In genomic region chr6:127403636-127404035, GRCh38 we compare ENCODE assay signal across 10 cellular contexts. TPM values are rescaled to one million over a fixed set of nuclear protein-coding genes. Genes with fewer than 3 reads are reported as not detected.
DNase-seq lines count a peak whose midpoint lies in the region; ATAC-seq and TF ChIP-seq lines count a peak whose summit lies in the region.
"Had no signal": no experiment of that assay in that cellular context is flagged by ENCODE, and none has a peak within 500 bp of the region (broad histone marks: within the 10 kb centered on the region; RNA-seq: fewer than 3 reads in every experiment).

No MANE protein-coding gene starts in this region.

- ATAC-seq in GM18868 (IDR thresholded peaks at IDR 0.05; ENCODE audit: unreplicated experiment) (peak; percentile 88), GM21529 (IDR thresholded peaks at IDR 0.05; ENCODE audit: unreplicated experiment) (peak; percentile 83), HG03354 (IDR thresholded peaks at IDR 0.05; ENCODE audit: poor library complexity, severe bottlenecking, unreplicated experiment) (peak; percentile 78), foreskin keratinocyte (peak; percentile 12)
- ATAC-seq: HepG2 had no signal

- H3K27ac ChIP-seq in foreskin keratinocyte, result no peak overlapping the region

- intact Hi-C loops in CD14-positive monocyte (cut with micrococcal nuclease), result no loop called here

- H3K4me1 ChIP-seq in foreskin keratinocyte, result peaks cover 14% of the 10 kb centered on the region

- H3K9me3 Mint-ChIP-seq in CD14-positive monocyte, result peaks cover 2 to 8% (median 6%) of the 10 kb centered on the region in 7 donors

- H3K27me3 Mint-ChIP-seq in CD14-positive monocyte (ENCODE audit: low read depth in 3 of 3), result peaks cover 0 to 1% (median 0%) of the 10 kb centered on the region in 3 donors

- TF ChIP-seq CTCF in foreskin keratinocyte (conservative IDR thresholded peaks at IDR 0.05) (no peak), CD14-positive monocyte (IDR thresholded peaks at IDR 0.05) (no peak)

- peak overlapping the region in 1 of 7 donors; percentile 16 for H3K27ac Mint-ChIP-seq in CD14-positive monocyte

- no peak overlapping the region for H3K4me3 Mint-ChIP-seq in CD14-positive monocyte

- H3K36me3 Mint-ChIP-seq in CD14-positive monocyte, result no peaks in the 10 kb centered on the region

- no peaks in the 10 kb centered on the region for H3K27me3 ChIP-seq in foreskin keratinocyte

- H3K4me1 Mint-ChIP-seq in CD14-positive monocyte, result peaks cover 9% of the 10 kb centered on the region

- no peak for DNase-seq in foreskin keratinocyte
- DNase-seq in globus pallidus (ENCODE audit: low spot score), result no peak
- DNase-seq in effector CD8-positive, alpha-beta T cell (lab: John Stamatoyannopoulos, UW), result no peak
- no peak for DNase-seq in CD14-positive monocyte (ENCODE audit: low spot score)
- DNase-seq in NCI-H2196 treated with DMSO at 0.1 percent for 48 hours (lab: John Stamatoyannopoulos, UW; ENCODE audit: unreplicated experiment), result no peak
- DNase-seq: cortex of kidney had no signal

RNA-seq across cellular contexts. Expression of gene KIAA0408, which starts 55.6 kb away (rescaled TPM):
- total RNA-seq in foreskin keratinocyte, result 0.03 TPM in 1 of 2 replicates, not detected in the other
- polyA plus RNA-seq in foreskin keratinocyte, result not detected in 2 replicates
- not detected for polyA plus RNA-seq in CD14-positive monocyte
- total RNA-seq: HepG2 had no signal
- polyA plus RNA-seq: HepG2 had no signal

Comparison
In these comparisons a context has a peak if more than half of its experiments do, and no peak if none do; other contexts are left out.
1. ATAC-seq: peak in every context shown above with its lines; median percentile 88 in GM18868; 83 in GM21529; 78 in HG03354; 12 in foreskin keratinocyte.